Comparison of ENCODE assay signal across 1 cellular context in genomic region chr4:36316544-36317082, GRCh38.
TF ChIP-seq lines count a peak whose summit lies in the region.

No MANE protein-coding gene starts in this region.

TF ChIP-seq in WTC11, 78 proteins besides CTCF, POLR2A, EP300 and RAD21 (continued from another document):
- TF ChIP-seq, protein P1, sequence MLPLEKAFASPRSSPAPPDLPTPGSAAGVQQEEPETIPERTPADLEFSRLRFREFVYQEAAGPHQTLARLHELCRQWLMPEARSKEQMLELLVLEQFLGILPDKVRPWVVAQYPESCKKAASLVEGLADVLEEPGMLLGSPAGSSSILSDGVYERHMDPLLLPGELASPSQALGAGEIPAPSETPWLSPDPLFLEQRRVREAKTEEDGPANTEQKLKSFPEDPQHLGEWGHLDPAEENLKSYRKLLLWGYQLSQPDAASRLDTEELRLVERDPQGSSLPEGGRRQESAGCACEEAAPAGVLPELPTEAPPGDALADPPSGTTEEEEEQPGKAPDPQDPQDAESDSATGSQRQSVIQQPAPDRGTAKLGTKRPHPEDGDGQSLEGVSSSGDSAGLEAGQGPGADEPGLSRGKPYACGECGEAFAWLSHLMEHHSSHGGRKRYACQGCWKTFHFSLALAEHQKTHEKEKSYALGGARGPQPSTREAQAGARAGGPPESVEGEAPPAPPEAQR (CRISPR knock-in tag; IDR thresholded peaks at IDR 0.05), result no peak
- TF ChIP-seq, protein P2, sequence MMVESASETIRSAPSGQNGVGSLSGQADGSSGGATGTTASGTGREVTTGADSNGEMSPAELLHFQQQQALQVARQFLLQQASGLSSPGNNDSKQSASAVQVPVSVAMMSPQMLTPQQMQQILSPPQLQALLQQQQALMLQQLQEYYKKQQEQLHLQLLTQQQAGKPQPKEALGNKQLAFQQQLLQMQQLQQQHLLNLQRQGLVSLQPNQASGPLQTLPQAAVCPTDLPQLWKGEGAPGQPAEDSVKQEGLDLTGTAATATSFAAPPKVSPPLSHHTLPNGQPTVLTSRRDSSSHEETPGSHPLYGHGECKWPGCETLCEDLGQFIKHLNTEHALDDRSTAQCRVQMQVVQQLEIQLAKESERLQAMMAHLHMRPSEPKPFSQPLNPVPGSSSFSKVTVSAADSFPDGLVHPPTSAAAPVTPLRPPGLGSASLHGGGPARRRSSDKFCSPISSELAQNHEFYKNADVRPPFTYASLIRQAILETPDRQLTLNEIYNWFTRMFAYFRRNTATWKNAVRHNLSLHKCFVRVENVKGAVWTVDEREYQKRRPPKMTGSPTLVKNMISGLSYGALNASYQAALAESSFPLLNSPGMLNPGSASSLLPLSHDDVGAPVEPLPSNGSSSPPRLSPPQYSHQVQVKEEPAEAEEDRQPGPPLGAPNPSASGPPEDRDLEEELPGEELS (CRISPR knock-in tag; IDR thresholded peaks at IDR 0.05), result no peak
- no peak for TF ChIP-seq GTF2I (CRISPR knock-in tag; conservative IDR thresholded peaks at IDR 0.05)
- TF ChIP-seq HMGA2 (CRISPR knock-in tag; IDR thresholded peaks at IDR 0.05), result no peak
- TF ChIP-seq GABPB1 (CRISPR knock-in tag; IDR thresholded peaks at IDR 0.05), result no peak
- TF ChIP-seq ZBTB43 (CRISPR knock-in tag; IDR thresholded peaks at IDR 0.05), result no peak
